ENCODE assay signal across 15 cellular contexts in genomic region chr10:95429639-95430038, GRCh38.
DNase-seq lines count a peak whose midpoint lies in the region; TF ChIP-seq lines count a peak whose summit lies in the region.
"Had no signal": no experiment of that assay in that cellular context is flagged by ENCODE, and none has a peak within 500 bp of the region (broad histone marks: within the 10 kb centered on the region; RNA-seq: fewer than 3 reads in every experiment).

No MANE protein-coding gene starts in this region.

- no peak overlapping the region for H3K4me3 ChIP-seq in ascending aorta
- no peak overlapping the region for H3K4me3 ChIP-seq in hepatocyte
- H3K4me3 ChIP-seq in stomach: no peak overlapping the region
- H3K4me3 ChIP-seq: pancreas had no signal

- no peaks in the 10 kb centered on the region for H3K79me2 ChIP-seq in hepatocyte

- H3K27me3 ChIP-seq in ascending aorta: no peaks in the 10 kb centered on the region
- H3K27me3 ChIP-seq in hepatocyte: no peaks in the 10 kb centered on the region
- no peaks in the 10 kb centered on the region for H3K27me3 ChIP-seq in stomach
- H3K27me3 ChIP-seq: pancreas had no signal

- H3K36me3 ChIP-seq in ascending aorta (peaks cover 85 to 92% of the 10 kb centered on the region in 2 donors), hepatocyte (replicated peaks; ENCODE audit: insufficient read depth, low read depth) (no peaks in the 10 kb centered on the region), stomach (peaks cover 0 to 72% (median 57%) of the 10 kb centered on the region in 4 donors)
- H3K36me3 ChIP-seq: pancreas had no signal

- no peaks in the 10 kb centered on the region for H3K36me3 Mint-ChIP-seq in activated naive CD8-positive, alpha-beta T cell treated with anti-CD3 and anti-CD28 coated beads for 36 hours
- H3K36me3 Mint-ChIP-seq: mesothelial cell of epicardium had no signal

- peaks cover 19 to 74% of the 10 kb centered on the region in 2 donors for H3K4me1 ChIP-seq in ascending aorta
- H3K4me1 ChIP-seq in hepatocyte (ENCODE audit: insufficient read depth): no peaks in the 10 kb centered on the region
- peaks cover 38 to 95% (median 72%) of the 10 kb centered on the region in 4 donors for H3K4me1 ChIP-seq in stomach

- H3K27me3 Mint-ChIP-seq in activated naive CD8-positive, alpha-beta T cell treated with anti-CD3 and anti-CD28 coated beads for 36 hours: peaks cover 7% of the 10 kb centered on the region
- H3K27me3 Mint-ChIP-seq: CD4-positive, alpha-beta T cell had no signal

- intact Hi-C loops in ascending aorta (cut with DNase I): loop anchor here (1.0 to 5.0 kb wide), 3 partner anchors 55 to 171 kb away; partner anchors contain the start of gene SORBS1
- intact Hi-C loops in stomach (cut with DNase I; ENCODE audit: low total_unique reads): loop anchor here (5.0 to 10.0 kb wide), 2 partner anchors 55 to 173 kb away; no protein-coding TSS in a partner anchor

- no peak overlapping the region for H3K27ac Mint-ChIP-seq in activated naive CD8-positive, alpha-beta T cell treated with anti-CD3 and anti-CD28 coated beads for 36 hours
- H3K27ac Mint-ChIP-seq: activated CD8-positive, alpha-beta T cell treated with anti-CD3 and anti-CD28 coated beads, Interleukin-2, amount 10 ng/mL, durations not matched to agents 7 days and 5 days; CD4-positive, alpha-beta T cell; mesothelial cell of epicardium had no signal

- H3K27ac ChIP-seq in ascending aorta (peak overlapping the region; percentile 73 to 93), hepatocyte (peak overlapping the region; percentile 81), stomach (peak overlapping the region in 3 of 5 donors; percentile 59 to 95 (median 74))
- H3K27ac ChIP-seq: pancreas had no signal

- H3K4me2 ChIP-seq in hepatocyte: no peak overlapping the region

- DNase-seq in HPDE6-E6E7 (ENCODE audit: extremely low spot score) (peak; percentile 89), ascending aorta (ENCODE audit: low spot score in 2 of 2) (peak in 1 of 2 donors; percentile 56), hepatocyte (ENCODE audit: low spot score) (peak; percentile 50), stomach (no peak), NCI-H1436 treated with DMSO at 0.1 percent for 48 hours (lab: John Stamatoyannopoulos, UW) (no peak), NCI-H1694 (lab: John Stamatoyannopoulos, UW) (no peak)
- DNase-seq in activated naive CD8-positive, alpha-beta T cell treated with anti-CD3 and anti-CD28 coated beads for 36 hours: no peak
- DNase-seq: activated gamma-delta T cell, foreskin melanocyte, SIG-M5 had no signal

- no peaks in the 10 kb centered on the region for H3K4me1 Mint-ChIP-seq in activated naive CD8-positive, alpha-beta T cell treated with anti-CD3 and anti-CD28 coated beads for 36 hours

- no peaks in the 10 kb centered on the region for H3K9me3 Mint-ChIP-seq in activated naive CD8-positive, alpha-beta T cell treated with anti-CD3 and anti-CD28 coated beads for 36 hours
- H3K9me3 Mint-ChIP-seq: CD4-positive, alpha-beta T cell; mesothelial cell of epicardium; nephron had no signal

- no peak overlapping the region for H3K4me3 Mint-ChIP-seq in activated naive CD8-positive, alpha-beta T cell treated with anti-CD3 and anti-CD28 coated beads for 36 hours
- H3K4me3 Mint-ChIP-seq: activated CD8-positive, alpha-beta T cell treated with anti-CD3 and anti-CD28 coated beads, Interleukin-2, amount 10 ng/mL, durations not matched to agents 7 days and 5 days; CD4-positive, alpha-beta T cell; mesothelial cell of epicardium; nephron had no signal

- no peaks in the 10 kb centered on the region for H3K9me2 ChIP-seq in hepatocyte (replicated peaks; ENCODE audit: insufficient read depth)

- TF ChIP-seq CTCF in ascending aorta (IDR thresholded peaks at IDR 0.05) (no peak), hepatocyte (IDR thresholded peaks at IDR 0.05; ENCODE audit: poor library complexity) (no peak), stomach (IDR thresholded peaks at IDR 0.05) (no peak)

- no peaks in the 10 kb centered on the region for H4K20me1 ChIP-seq in hepatocyte (ENCODE audit: insufficient read depth, poor library complexity, severe bottlenecking)

- no peak for TF ChIP-seq EP300 in stomach (IDR thresholded peaks at IDR 0.05)

- H3K9me3 ChIP-seq in ascending aorta (no peaks in the 10 kb centered on the region), hepatocyte (ENCODE audit: low read depth) (no peaks in the 10 kb centered on the region), stomach (no peaks in the 10 kb centered on the region)
- H3K9me3 ChIP-seq: pancreas had no signal

- WGBS in hepatocyte (ENCODE audit: low lambda C conversion rate, missing lambda C conversion rate): 84% methylated on average over 4 of the region's 4 CpGs
- WGBS in stomach, 5 donors: 72 to 89% (median 81%) methylated on average over 4 of the region's 4 CpGs

- no peak overlapping the region for H2AFZ ChIP-seq in hepatocyte

- no peak for TF ChIP-seq POLR2A in stomach (IDR thresholded peaks at IDR 0.05)

Comparison
In these comparisons a context has a peak if more than half of its experiments do, and no peak if none do; other contexts are left out.
1. DNase-seq: peak in HPDE6-E6E7 (single experiment) and hepatocyte (single experiment); none in stomach (single experiment), NCI-H1436 treated with DMSO at 0.1 percent for 48 hours (single experiment), activated naive CD8-positive, alpha-beta T cell treated with anti-CD3 and anti-CD28 coated beads for 36 hours (single experiment) and NCI-H1694 (single experiment).
2. Peak in every context shown above with its lines, with median percentiles within 50 percentile points of each other: H3K27ac ChIP-seq.